In genomic region chr22:32502346-32502745, GRCh38 we compare ENCODE assay signal across 26 cellular contexts. TPM values are rescaled to one million over a fixed set of nuclear protein-coding genes. Genes with fewer than 3 reads are reported as not detected.
DNase-seq lines count a peak whose midpoint lies in the region; ATAC-seq and TF ChIP-seq lines count a peak whose summit lies in the region.
"Had no signal": no experiment of that assay in that cellular context is flagged by ENCODE, and none has a peak within 500 bp of the region (broad histone marks: within the 10 kb centered on the region; RNA-seq: fewer than 3 reads in every experiment).

No MANE protein-coding gene starts in this region.

- H3K4me1 ChIP-seq in ES-I3 (ENCODE audit: insufficient read depth, low read length): peaks cover 8% of the 10 kb centered on the region; the same call in 1 of the 2 replicates
- peaks cover 8% of the 10 kb centered on the region for H3K4me1 ChIP-seq in HUES6 (ENCODE audit: control insufficient read depth, insufficient read depth, low read length)
- H3K4me1 ChIP-seq in mesendoderm (ENCODE audit: control insufficient read depth, low read depth, low read length): peaks cover 7% of the 10 kb centered on the region
- H3K4me1 ChIP-seq: left ventricle myocardium inferior, SJSA1 had no signal

- H3K4ac ChIP-seq in mesendoderm (ENCODE audit: low read depth, low read length): no peak overlapping the region

- H2BK15ac ChIP-seq in mesendoderm (replicated peaks; ENCODE audit: low read depth): no peak overlapping the region

- no peak overlapping the region for H3K4me3 Mint-ChIP-seq in MCF 10A (ENCODE audit: unreplicated experiment)
- H3K4me3 Mint-ChIP-seq: activated CD4-positive, alpha-beta memory T cell treated with anti-CD3 and anti-CD28 coated beads, Interleukin-2, amount 10 ng/mL, durations not matched to agents 7 days and 5 days; CD8-positive, alpha-beta memory T cell; effector memory CD8-positive, alpha-beta T cell; T-helper 2 cell treated with Interferon-gamma antibody and Interleukin-4, amounts not matched to agents 5 μg/mL and 100 μg/mL, for 36 hours had no signal

- no peak overlapping the region for H3K27ac Mint-ChIP-seq in MCF 10A (ENCODE audit: low read depth, unreplicated experiment)
- H3K27ac Mint-ChIP-seq: activated CD4-positive, alpha-beta memory T cell treated with anti-CD3 and anti-CD28 coated beads, Interleukin-2, amount 10 ng/mL, durations not matched to agents 7 days and 5 days; T-helper 2 cell treated with Interferon-gamma antibody and Interleukin-4, amounts not matched to agents 5 μg/mL and 100 μg/mL, for 36 hours had no signal

- no peak overlapping the region for H3K4me2 ChIP-seq in mesendoderm (ENCODE audit: low read length)
- H3K4me2 ChIP-seq: PC-9 had no signal

- POLR2A ChIA-PET in MCF 10A (lab: Yijun Ruan, JAX): interaction anchor here (0.9 kb wide), 1 partner anchor 9 kb away, joined by 3 read pairs; no protein-coding TSS in a partner anchor

- H2BK120ac ChIP-seq in mesendoderm (ENCODE audit: low read depth, low read length): no peak overlapping the region

- H3K79me1 ChIP-seq in mesendoderm (ENCODE audit: low read length): no peaks in the 10 kb centered on the region

- no peak for ATAC-seq in GM18861 (IDR thresholded peaks at IDR 0.05; ENCODE audit: unreplicated experiment)
- ATAC-seq: effector memory CD8-positive, alpha-beta T cell; HCT116 had no signal

- H3K36me3 ChIP-seq in ES-I3 (ENCODE audit: insufficient read depth, low read length): peaks cover 10% of the 10 kb centered on the region
- peaks cover 13% of the 10 kb centered on the region for H3K36me3 ChIP-seq in HUES6 (ENCODE audit: control insufficient read depth, insufficient read depth, low read length)
- peaks cover 3% of the 10 kb centered on the region for H3K36me3 ChIP-seq in mesendoderm (ENCODE audit: control insufficient read depth, insufficient read depth, low read length)

- peaks cover 31% of the 10 kb centered on the region for H3K36me3 Mint-ChIP-seq in MCF 10A (ENCODE audit: insufficient read depth, unreplicated experiment)

- H3K4me3 ChIP-seq in HUES6 (ENCODE audit: low read depth, low read length) (no peak overlapping the region; the same call in 1 of the 2 replicates), mesendoderm (ENCODE audit: low read length) (no peak overlapping the region)
- H3K4me3 ChIP-seq: left ventricle myocardium inferior, PC-9, SJSA1 had no signal

- intact Hi-C loops in MCF 10A (cut with micrococcal nuclease): no loop called here

- H4K5ac ChIP-seq in mesendoderm (ENCODE audit: low read length): peak overlapping the region; percentile 56

- no CpG with 5 or more reads among the region's 3 CpGs for WGBS in mesendoderm (ENCODE audit: extremely low coverage, insufficient coverage, low lambda C conversion rate)

- H4K8ac ChIP-seq in mesendoderm (ENCODE audit: low read depth, low read length): no peak overlapping the region

- no peaks in the 10 kb centered on the region for H3K4me1 Mint-ChIP-seq in MCF 10A (ENCODE audit: insufficient read depth, unreplicated experiment)
- H3K4me1 Mint-ChIP-seq: activated CD4-positive, alpha-beta memory T cell treated with anti-CD3 and anti-CD28 coated beads, Interleukin-2, amount 10 ng/mL, durations not matched to agents 7 days and 5 days; CD8-positive, alpha-beta memory T cell had no signal

- H3K27me3 Mint-ChIP-seq in MCF 10A (ENCODE audit: insufficient read depth, unreplicated experiment): no peaks in the 10 kb centered on the region
- H3K27me3 Mint-ChIP-seq: activated CD4-positive, alpha-beta memory T cell treated with anti-CD3 and anti-CD28 coated beads, Interleukin-2, amount 10 ng/mL, durations not matched to agents 7 days and 5 days; CD8-positive, alpha-beta memory T cell; effector memory CD8-positive, alpha-beta T cell had no signal

- no peak overlapping the region for H3K18ac ChIP-seq in mesendoderm (ENCODE audit: low read length)

- H3K23ac ChIP-seq in mesendoderm (ENCODE audit: low read length): no peak overlapping the region

- H3K27me3 ChIP-seq in HUES6 (ENCODE audit: control insufficient read depth, insufficient read depth, low read length) (no peaks in the 10 kb centered on the region), mesendoderm (ENCODE audit: insufficient read depth, low read length, poor library complexity) (no peaks in the 10 kb centered on the region)
- H3K27me3 ChIP-seq: SJSA1 had no signal

- BruUV-seq in MCF 10A (replicated peaks; lab: Mats Ljungman, UMichigan): no TSS peak

- DNase-seq in ecto neural progenitor cell (ENCODE audit: low spot score) (peak; percentile 67), mesendoderm (peak; percentile 30), MCF 10A (ENCODE audit: unreplicated experiment) (no peak), NCI-H128 (lab: John Stamatoyannopoulos, UW; ENCODE audit: unreplicated experiment) (no peak)
- DNase-seq: activated CD4-positive, alpha-beta memory T cell treated with anti-CD3 and anti-CD28 coated beads, Interleukin-2, amount 10 ng/mL, durations not matched to agents 7 days and 5 days; activated naive CD4-positive, alpha-beta T cell; activated T-cell treated with anti-CD3 and anti-CD28 coated beads, Interleukin-2, amount 50 U/mL, for 1 hour; aorta; CD8-positive, alpha-beta memory T cell; effector memory CD8-positive, alpha-beta T cell; glutamatergic neuron; left ventricle myocardium inferior; NCI-H774; PC-9; small intestine; stimulated activated CD4-positive, alpha-beta T cell treated with anti-CD3 and anti-CD28 coated beads, Interleukin-2, amount 100 ng/mL, for 48 hours; stimulated activated naive CD4-positive, alpha-beta T cell treated with Interleukin-2 at 50 U/mL for 16 hours had no signal

- H2BK5ac ChIP-seq in mesendoderm (ENCODE audit: low read length): no peak overlapping the region

- H3K56ac ChIP-seq in mesendoderm (ENCODE audit: low read length): peak overlapping the region; percentile 75

- no peaks in the 10 kb centered on the region for H3K79me2 ChIP-seq in mesendoderm (ENCODE audit: control insufficient read depth, insufficient read depth, low read length)

- CTCF ChIA-PET in MCF 10A (lab: Yijun Ruan, JAX): interaction anchor here (0.9 kb wide), 1 partner anchor 16 kb away, joined by 3 read pairs; no protein-coding TSS in a partner anchor

- no peaks in the 10 kb centered on the region for H3K9me3 Mint-ChIP-seq in MCF 10A (ENCODE audit: unreplicated experiment)
- H3K9me3 Mint-ChIP-seq: activated CD4-positive, alpha-beta memory T cell treated with anti-CD3 and anti-CD28 coated beads, Interleukin-2, amount 10 ng/mL, durations not matched to agents 7 days and 5 days; CD8-positive, alpha-beta memory T cell; effector memory CD8-positive, alpha-beta T cell; T-helper 2 cell treated with Interferon-gamma antibody and Interleukin-4, amounts not matched to agents 5 μg/mL and 100 μg/mL, for 36 hours had no signal

- no peak overlapping the region for H3K27ac ChIP-seq in HUES6 (ENCODE audit: low read depth, low read length)
- H3K27ac ChIP-seq in mesendoderm (ENCODE audit: low read depth, low read length): peak overlapping the region; percentile 73
- H3K27ac ChIP-seq: left ventricle myocardium inferior, PC-9, SJSA1 had no signal

- H2AK5ac ChIP-seq in mesendoderm (ENCODE audit: low read length): peak overlapping the region; percentile 85

- H3K9ac ChIP-seq in ES-I3 (ENCODE audit: low read depth, low read length): peak overlapping the region; percentile 15; the same call in 1 of the 2 replicates
- peak overlapping the region; percentile 1 for H3K9ac ChIP-seq in HUES6 (ENCODE audit: low read length)
- H3K9ac ChIP-seq in mesendoderm (ENCODE audit: low read length): peak overlapping the region; percentile 22

- H3K9me3 ChIP-seq in ES-I3 (ENCODE audit: control insufficient read depth, insufficient read depth, low read length) (no peaks in the 10 kb centered on the region), HUES6 (ENCODE audit: control insufficient read depth, insufficient read depth, low read depth, low read length) (no peaks in the 10 kb centered on the region)
- H3K9me3 ChIP-seq: left ventricle myocardium inferior, SJSA1 had no signal

- TF ChIP-seq CTCF in MCF 10A (IDR thresholded peaks at IDR 0.05; ENCODE audit: unreplicated experiment): no peak

RNA-seq across cellular contexts. Expression of gene FBXO7, which starts 27.7 kb away (rescaled TPM):
- polyA plus RNA-seq in mesendoderm (2013, experiment 1 of 2): 53.6 TPM
- polyA plus RNA-seq in mesendoderm (2013, experiment 2 of 2): 53.9 TPM
- total RNA-seq in MCF 10A (2022): 59.8 and 76.9 TPM in 2 replicates

RNA-seq across cellular contexts. Expression of gene BPIFC, which starts 38.1 kb away (rescaled TPM):
- polyA plus RNA-seq in mesendoderm (2013, experiment 1 of 2): not detected
- not detected for polyA plus RNA-seq in mesendoderm (2013, experiment 2 of 2)
- not detected in 2 replicates for total RNA-seq in MCF 10A (2022)
- total RNA-seq: activated CD4-positive, alpha-beta memory T cell treated with anti-CD3 and anti-CD28 coated beads, Interleukin-2, amount 10 ng/mL, durations not matched to agents 7 days and 5 days; aorta; CD8-positive, alpha-beta memory T cell; fibroblast of lung; left ventricle myocardium inferior; mucosa of gallbladder; PC-9; pulmonary artery endothelial cell; SJSA1 had no signal
- polyA plus RNA-seq: aorta; CD8-positive, alpha-beta memory T cell; fibroblast of lung; small intestine had no signal

Comparison
In these comparisons a context has a peak if more than half of its experiments do, and no peak if none do; other contexts are left out.
1. DNase-seq: peak in ecto neural progenitor cell (single experiment) and mesendoderm (single experiment); none in MCF 10A (single experiment) and NCI-H128 (single experiment).
2. Peak in every context shown above with its lines, with median percentiles within 50 percentile points of each other: H3K9ac ChIP-seq.